ENCODE assay signal across 12 cellular contexts in genomic region chr22:49999063-49999900, GRCh38. TPM values are rescaled to one million over a fixed set of nuclear protein-coding genes. Genes with fewer than 3 reads are reported as not detected.
DNase-seq lines count a peak whose midpoint lies in the region; TF ChIP-seq lines count a peak whose summit lies in the region.
"Had no signal": no experiment of that assay in that cellular context is flagged by ENCODE, and none has a peak within 500 bp of the region (broad histone marks: within the 10 kb centered on the region; RNA-seq: fewer than 3 reads in every experiment).

No MANE protein-coding gene starts in this region.

- peaks cover 16 to 53% (median 34%) of the 10 kb centered on the region in 4 donors for H3K4me1 ChIP-seq in stomach
- H3K4me1 ChIP-seq: parathyroid adenoma had no signal

- TF ChIP-seq EP300 in stomach (IDR thresholded peaks at IDR 0.05), result no peak

- peak overlapping the region; percentile 59 for H3K27ac Mint-ChIP-seq in activated naive CD4-positive, alpha-beta T cell treated with anti-CD3 and anti-CD28 coated beads, Interleukin-2, amount 50 U/mL, for 24 hours
- H3K27ac Mint-ChIP-seq in activated naive CD4-positive, alpha-beta T cell treated with anti-CD3 and anti-CD28 coated beads for 36 hours, result no peak overlapping the region
- H3K27ac Mint-ChIP-seq in brain, result peak overlapping the region in 1 of 5 experiments; percentile 84

- intact Hi-C loops in activated naive CD4-positive, alpha-beta T cell treated with anti-CD3 and anti-CD28 coated beads for 36 hours (cut with micrococcal nuclease), result no loop called here
- intact Hi-C loops in stomach (cut with DNase I; ENCODE audit: low total_unique reads), result no loop called here

- peak overlapping the region; percentile 31 to 39 (median 34) for H3K4me3 ChIP-seq in stomach

- peaks cover 0 to 45% (median 13%) of the 10 kb centered on the region in 3 donors for H3K27me3 ChIP-seq in stomach

- peaks cover 5% of the 10 kb centered on the region for H3K4me1 Mint-ChIP-seq in activated naive CD4-positive, alpha-beta T cell treated with anti-CD3 and anti-CD28 coated beads, Interleukin-2, amount 50 U/mL, for 24 hours
- H3K4me1 Mint-ChIP-seq in activated naive CD4-positive, alpha-beta T cell treated with anti-CD3 and anti-CD28 coated beads for 36 hours (ENCODE audit: low read depth), result peaks cover 2% of the 10 kb centered on the region
- H3K4me1 Mint-ChIP-seq in brain, result peaks cover 15% of the 10 kb centered on the region

- H3K27me3 Mint-ChIP-seq in activated naive CD4-positive, alpha-beta T cell treated with anti-CD3 and anti-CD28 coated beads, Interleukin-2, amount 50 U/mL, for 24 hours, result no peaks in the 10 kb centered on the region
- peaks cover 6% of the 10 kb centered on the region for H3K27me3 Mint-ChIP-seq in activated naive CD4-positive, alpha-beta T cell treated with anti-CD3 and anti-CD28 coated beads for 36 hours (ENCODE audit: low read depth)
- peaks cover 21% of the 10 kb centered on the region for H3K27me3 Mint-ChIP-seq in brain

- no peak for DNase-seq in activated naive CD4-positive, alpha-beta T cell treated with anti-CD3 and anti-CD28 coated beads for 36 hours
- DNase-seq in iPS-NIHi7 (ENCODE audit: extremely low spot score), result peak; percentile 93
- DNase-seq in stomach, result no peak
- no peak for DNase-seq in NCI-H1417 treated with DMSO at 0.1 percent for 48 hours (lab: John Stamatoyannopoulos, UW)
- no peak for DNase-seq in caudate nucleus (lab: John Stamatoyannopoulos, UW)
- DNase-seq in occipital lobe (lab: John Stamatoyannopoulos, UW), result no peak
- DNase-seq: NCI-H69 had no signal

- no peaks in the 10 kb centered on the region for H3K9me3 Mint-ChIP-seq in activated naive CD4-positive, alpha-beta T cell treated with anti-CD3 and anti-CD28 coated beads, Interleukin-2, amount 50 U/mL, for 24 hours
- H3K9me3 Mint-ChIP-seq in activated naive CD4-positive, alpha-beta T cell treated with anti-CD3 and anti-CD28 coated beads for 36 hours, result no peaks in the 10 kb centered on the region
- peaks cover 0 to 3% (median 0%) of the 10 kb centered on the region in 5 experiments for H3K9me3 Mint-ChIP-seq in brain

- H3K36me3 Mint-ChIP-seq in activated naive CD4-positive, alpha-beta T cell treated with anti-CD3 and anti-CD28 coated beads, Interleukin-2, amount 50 U/mL, for 24 hours, result no peaks in the 10 kb centered on the region
- H3K36me3 Mint-ChIP-seq in activated naive CD4-positive, alpha-beta T cell treated with anti-CD3 and anti-CD28 coated beads for 36 hours (ENCODE audit: low read depth), result no peaks in the 10 kb centered on the region
- no peaks in the 10 kb centered on the region for H3K36me3 Mint-ChIP-seq in brain

- H3K27ac ChIP-seq in stomach, result peak overlapping the region in 3 of 5 donors; percentile 33 to 68 (median 42)
- no peak overlapping the region for H3K27ac ChIP-seq in caudate nucleus (ENCODE audit: low read depth, low read length)
- H3K27ac ChIP-seq: parathyroid adenoma had no signal

- no peaks in the 10 kb centered on the region for H3K9me3 ChIP-seq in stomach

- H3K4me3 Mint-ChIP-seq in activated naive CD4-positive, alpha-beta T cell treated with anti-CD3 and anti-CD28 coated beads, Interleukin-2, amount 50 U/mL, for 24 hours, result no peak overlapping the region
- no peak overlapping the region for H3K4me3 Mint-ChIP-seq in activated naive CD4-positive, alpha-beta T cell treated with anti-CD3 and anti-CD28 coated beads for 36 hours
- peak overlapping the region in 4 of 5 experiments; percentile 38 to 75 (median 56) for H3K4me3 Mint-ChIP-seq in brain

- TF ChIP-seq POLR2A in stomach (IDR thresholded peaks at IDR 0.05), result no peak

- H3K36me3 ChIP-seq in stomach, result no peaks in the 10 kb centered on the region

- CTCF ChIA-PET in activated naive CD4-positive, alpha-beta T cell treated with anti-CD3 and anti-CD28 coated beads for 36 hours (lab: Charles Lee), result no interaction called here

- 14 to 47% (median 24%) methylated on average over 13 to 63 of the region's 67 CpGs for WGBS in stomach, 5 donors

- no peak for TF ChIP-seq CTCF in brain (conservative IDR thresholded peaks at IDR 0.05)
- no peak for TF ChIP-seq CTCF in stomach (IDR thresholded peaks at IDR 0.05)

RNA-seq across cellular contexts. Expression of gene IL17REL, which starts 13.3 kb away (rescaled TPM):
- under 1 TPM; 0.12 to 0.15 TPM for total RNA-seq in activated naive CD4-positive, alpha-beta T cell treated with anti-CD3 and anti-CD28 coated beads for 36 hours
- polyA plus RNA-seq in brain (ENCODE audit: insufficient read depth, low read depth, low replicate concordance), result not detected
- total RNA-seq in stomach, result 1 to 10 TPM in 1 of 5 donors, under 1 TPM in 2, not detected in 2; 0.87 to 1.2 (median 0.92) TPM
- under 1 TPM in 1 of 3 donors, not detected in 2; 0.03 TPM for polyA plus RNA-seq in stomach
- not detected for total RNA-seq in occipital lobe
- total RNA-seq: epithelial cell of proximal tubule had no signal

RNA-seq across cellular contexts. Expression of gene PIM3, which starts 38.7 kb away (rescaled TPM):
- total RNA-seq in activated naive CD4-positive, alpha-beta T cell treated with anti-CD3 and anti-CD28 coated beads for 36 hours, result 100 to 1,000 TPM; 202 to 210 TPM
- polyA plus RNA-seq in brain (ENCODE audit: insufficient read depth, low read depth, low replicate concordance), result 49.4 TPM
- 100 to 1,000 TPM in 3 of 5 donors, 10 to 100 TPM in 2; 51.9 to 802 (median 298) TPM for total RNA-seq in stomach
- 10 to 100 TPM; 75.6 to 87.6 (median 81.6) TPM for polyA plus RNA-seq in stomach
- 13.1 TPM for total RNA-seq in occipital lobe

RNA-seq across cellular contexts. Expression of gene TTLL8, which starts 58.8 kb away (rescaled TPM):
- total RNA-seq in activated naive CD4-positive, alpha-beta T cell treated with anti-CD3 and anti-CD28 coated beads for 36 hours, result not detected
- not detected for polyA plus RNA-seq in brain (ENCODE audit: insufficient read depth, low read depth, low replicate concordance)
- not detected for total RNA-seq in stomach
- polyA plus RNA-seq in stomach, result not detected
- not detected for total RNA-seq in occipital lobe
- total RNA-seq: activated CD8-positive, alpha-beta memory T cell treated with anti-CD3 and anti-CD28 coated beads for 36 hours; epithelial cell of proximal tubule had no signal

Comparison
In these comparisons a context has a peak if more than half of its experiments do, and no peak if none do; other contexts are left out.
1. H3K4me3 Mint-ChIP-seq: peak in brain (4 of 5); none in activated naive CD4-positive, alpha-beta T cell treated with anti-CD3 and anti-CD28 coated beads, Interleukin-2, amount 50 U/mL, for 24 hours (single experiment) and activated naive CD4-positive, alpha-beta T cell treated with anti-CD3 and anti-CD28 coated beads for 36 hours (single experiment).